8 cellular contexts compared by ENCODE assay signal in the genomic region with DNA sequence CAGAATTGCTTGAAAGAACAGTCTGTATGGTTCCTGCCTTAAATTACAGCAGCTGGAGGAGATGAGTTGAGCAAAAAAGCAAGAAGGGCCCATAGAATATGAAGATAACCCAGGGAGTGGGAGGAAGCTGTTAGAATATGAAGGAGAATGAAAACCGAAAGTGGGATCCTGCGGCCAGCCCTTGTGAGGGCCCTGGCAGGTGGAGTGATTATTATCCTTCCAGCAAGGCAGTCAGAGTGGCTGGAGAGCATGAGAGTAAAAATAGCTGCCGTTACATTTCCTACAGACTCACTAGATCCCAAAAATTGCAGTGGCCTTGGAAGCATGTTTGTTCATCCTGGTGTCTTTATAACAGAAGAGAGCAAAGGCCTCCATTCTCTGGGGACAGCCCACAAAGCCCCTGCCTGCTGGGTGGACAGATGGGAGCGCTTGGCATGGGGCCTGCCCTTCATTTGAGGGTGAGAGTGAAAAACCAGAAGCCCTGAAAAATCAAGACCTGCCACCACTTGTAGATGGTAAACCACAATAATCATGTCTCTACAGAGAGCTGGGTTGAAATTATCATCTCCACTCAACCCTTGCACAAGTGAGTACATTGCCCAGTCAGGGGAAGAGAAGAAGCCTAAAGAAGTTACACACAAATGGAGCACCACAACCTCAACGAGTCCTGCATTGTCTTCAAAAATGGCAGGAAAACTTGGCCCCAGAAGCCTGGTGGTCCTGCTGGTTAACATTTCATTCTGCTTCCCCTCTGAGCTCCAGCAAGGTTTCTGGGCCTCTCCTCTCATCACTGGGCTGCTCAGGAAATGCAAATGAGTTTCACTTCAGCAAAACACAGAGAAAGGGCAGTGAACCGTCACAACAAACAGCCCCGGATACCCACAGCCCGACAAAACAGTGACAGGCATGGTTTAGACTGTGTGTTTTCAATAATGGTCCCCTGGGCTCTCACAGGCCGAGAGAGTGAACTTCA. TPM values are rescaled to one million over a fixed set of nuclear protein-coding genes. Genes with fewer than 3 reads are reported as not detected.
A peak's percentile ranks its signal among the peaks of the same experiment; 100 is the strongest.
DNase-seq lines count a peak whose midpoint lies in the region; ATAC-seq, FAIRE-seq and TF ChIP-seq lines count a peak whose summit lies in the region.

No MANE protein-coding gene starts in this region.

- peak overlapping the region; percentile 84 for H3K27ac ChIP-seq in GM12878 (ENCODE audit: control insufficient read depth, insufficient read depth)
- no peak overlapping the region for H3K27ac ChIP-seq in pancreas
- H3K27ac ChIP-seq in smooth muscle cell (ENCODE audit: low read depth): no peak overlapping the region

- TF ChIP-seq EP300 in GM12878 (IDR thresholded peaks at IDR 0.05; ENCODE audit: borderline replicate concordance in 1 of 2, control insufficient read depth in 1 of 2, low read depth in 2 of 2, low read length in 2 of 2): peak; percentile 84 to 89

- H3K27ac Mint-ChIP-seq in nephron: peak overlapping the region in 2 of 3 experiments; percentile 21 to 63

- no peak overlapping the region for H3K4me3 Mint-ChIP-seq in nephron

- H2AFZ ChIP-seq in GM12878 (ENCODE audit: control insufficient read depth, low read depth, low read length): no peak overlapping the region
- H2AFZ ChIP-seq in smooth muscle cell (ENCODE audit: low read depth): no peak overlapping the region

- peaks cover 10% of the 10 kb centered on the region for H3K36me3 Mint-ChIP-seq in nephron (ENCODE audit: low read depth)

- peaks cover 6% of the 10 kb centered on the region in 2 experiments; a peak in 2 of 4 replicates for H3K27me3 ChIP-seq in GM12878 (replicated peaks in 1 of 2; ENCODE audit: control insufficient read depth in 2 of 2, insufficient read depth in 2 of 2, low read length in 1 of 2)
- H3K27me3 ChIP-seq in pancreas: no peaks in the 10 kb centered on the region
- H3K27me3 ChIP-seq in smooth muscle cell (ENCODE audit: low read depth): peaks cover 22% of the 10 kb centered on the region

- H3K79me2 ChIP-seq in GM12878 (ENCODE audit: control insufficient read depth, insufficient read depth, low read length): no peaks in the 10 kb centered on the region
- no peaks in the 10 kb centered on the region for H3K79me2 ChIP-seq in smooth muscle cell (ENCODE audit: low read depth)

- peak; percentile 44; the same call in 1 of the 2 replicates for TF ChIP-seq POLR2A in GM12878 (IDR thresholded peaks at IDR 0.05; ENCODE audit: low read depth, low read length)

- no peak for TF ChIP-seq RAD21 in GM12878 (IDR thresholded peaks at IDR 0.05; ENCODE audit: insufficient read depth, low read depth, low read length)

- TF ChIP-seq CTCF in GM12878 (IDR thresholded peaks at IDR 0.05 in 2 of 3, conservative IDR thresholded peaks at IDR 0.05 in 1 of 3; ENCODE audit: control insufficient read depth in 2 of 3, extremely low read depth in 1 of 3, insufficient read depth in 1 of 3, low read depth in 3 of 3, low read length in 3 of 3) (no peak), nephron (IDR thresholded peaks at IDR 0.05; ENCODE audit: unreplicated experiment in 3 of 3) (no peak), pancreas (IDR thresholded peaks at IDR 0.05) (no peak), smooth muscle cell (IDR thresholded peaks at IDR 0.05; ENCODE audit: borderline replicate concordance, insufficient read depth, poor library complexity, severe bottlenecking) (no peak)

- H3K27me3 Mint-ChIP-seq in nephron (ENCODE audit: low read depth): peaks cover 37% of the 10 kb centered on the region

- H3K9me3 ChIP-seq in GM12878 (replicated peaks; ENCODE audit: control insufficient read depth, insufficient read depth, low read length) (no peaks in the 10 kb centered on the region), pancreas (no peaks in the 10 kb centered on the region), smooth muscle cell (replicated peaks; ENCODE audit: low read depth) (no peaks in the 10 kb centered on the region)

- CTCF ChIA-PET in GM12878 (lab: Yijun Ruan, JAX): interaction anchor here (0.6 to 21.2 kb wide), 13 partner anchors 13 to 247 kb away, joined by 3 to 445 read pairs (median 6); a partner anchor contains a TSS

- H3K36me3 ChIP-seq in GM12878 (ENCODE audit: control insufficient read depth in 2 of 2, insufficient read depth in 2 of 2, low read length in 1 of 2) (0 out of 4 replicates have a peak, but pooled peaks cover 0 to 5% of the 10 kb centered on the region in 2 experiments), pancreas (peaks cover 0 to 4% (median 0%) of the 10 kb centered on the region in 3 donors), smooth muscle cell (ENCODE audit: low read depth) (no peaks in the 10 kb centered on the region)

- no TSS peak for BruUV-seq in GM12878 (replicated peaks; lab: Mats Ljungman, UMichigan)

- SMC1A ChIA-PET in GM12878 (lab: Charles Lee; ENCODE audit: uncharacterized antibody, unreplicated experiment): interaction anchor here (0.7 to 20.2 kb wide), 16 partner anchors 7 to 675 kb away, joined by 3 to 428 read pairs (median 4); a partner anchor contains a TSS

- H3K4me2 ChIP-seq in GM12878 (ENCODE audit: control insufficient read depth, insufficient read depth) (peak overlapping the region; percentile 85), smooth muscle cell (no peak overlapping the region)

- FAIRE-seq in GM12878 (lab: Jason Lieb, UNC) (peak; percentile 98), pancreas (lab: Jason Lieb, UNC) (no peak)

- POLR2A ChIA-PET in GM12878 (lab: Charles Lee): interaction anchor here (0.5 to 5.2 kb wide), 8 partner anchors 15 to 96 kb away, joined by 3 to 68 read pairs (median 4); a partner anchor contains a TSS

- H3K4me3 ChIP-seq in GM12878 (peak overlapping the region; percentile 30; the same call in 1 of the 2 replicates), pancreas (no peak overlapping the region), smooth muscle cell (no peak overlapping the region)

- peak; percentile 41 for DNase-seq in activated T-cell treated with anti-CD3 and anti-CD28 coated beads, Interleukin-2, amount 50 U/mL, for 1 hour
- DNase-seq in activated T-cell treated with anti-CD3 and anti-CD28 coated beads for 4 hours (no peak), NCI-H446 (lab: John Stamatoyannopoulos, UW) (peak; percentile 58 to 90), GM12878 (ENCODE audit: low read depth, low spot score) (peak; percentile 97), pancreas (no peak), smooth muscle cell (lab: John Stamatoyannopoulos, UW; ENCODE audit: unreplicated experiment) (no peak)

- H3K4me1 ChIP-seq in GM12878 (ENCODE audit: control insufficient read depth, insufficient read depth, low read length): peaks cover 53% of the 10 kb centered on the region
- H3K4me1 ChIP-seq in pancreas: peaks cover 13 to 20% (median 15%) of the 10 kb centered on the region in 3 donors
- peaks cover 3% of the 10 kb centered on the region for H3K4me1 ChIP-seq in smooth muscle cell (ENCODE audit: low read depth)

- in situ Hi-C loops in GM12878 (cut with MboI): no loop called here

- intact Hi-C loops in GM12878 (cut with micrococcal nuclease; ENCODE audit: unreplicated experiment): loop anchor here (1.0 kb wide), 2 partner anchors 23 to 40 kb away; a partner anchor contains a TSS
- intact Hi-C loops in pancreas (cut with DNase I): no loop called here

- H3K9ac ChIP-seq in GM12878 (ENCODE audit: control insufficient read depth, insufficient read depth, low read length) (peak overlapping the region; percentile 50), smooth muscle cell (ENCODE audit: low read depth) (no peak overlapping the region)

- no peaks in the 10 kb centered on the region for H3F3A ChIP-seq in smooth muscle cell (ENCODE audit: low read depth)

- H3K4me1 Mint-ChIP-seq in nephron: peaks cover 11% of the 10 kb centered on the region

- ATAC-seq in HG03025 (IDR thresholded peaks at IDR 0.05; ENCODE audit: low FRiP score, unreplicated experiment) (peak; percentile 80), GM12878 (peak; percentile 91), pancreas (no peak)

- H3K9me3 Mint-ChIP-seq in nephron: no peaks in the 10 kb centered on the region

- under 1% methylated on average over 9 of the region's 9 CpGs for WGBS in GM12878 (ENCODE audit: insufficient coverage, insufficient replicate concordance, low lambda C conversion rate, missing lambda C conversion rate)
- WGBS in pancreas, 2 donors: 75 to 78% methylated on average over 9 of the region's 9 CpGs
- WGBS in smooth muscle cell (ENCODE audit: low lambda C conversion rate): 83% methylated on average over 9 of the region's 9 CpGs

- H4K20me1 ChIP-seq in GM12878 (ENCODE audit: control insufficient read depth, insufficient read depth): no peaks in the 10 kb centered on the region
- H4K20me1 ChIP-seq in smooth muscle cell (ENCODE audit: low read depth): no peaks in the 10 kb centered on the region

- RAD21 ChIA-PET in GM12878 (lab: Charles Lee; ENCODE audit: unreplicated experiment): interaction anchor here (0.6 to 5.7 kb wide), 20 partner anchors 21 to 460 kb away, joined by 3 to 185 read pairs (median 3); a partner anchor contains a TSS

RNA-seq across cellular contexts. Expression of a gene that starts 20.5 kb away (rescaled TPM):
- not detected in 2 replicates for total RNA-seq in GM12878 (2013; cell fraction: nucleolus; rRNA removed)
- total RNA-seq in GM12878 (2014; rRNA removed) (not detected in 2 replicates), GM12878 (2014; rRNA removed; fragmentation: Illumina TruSeq; extraction: Trizol) (not detected in 2 replicates), GM12878 (2021) (not detected in 2 replicates), pancreas (under 1 TPM in 1 of 6 donors, not detected in 5; 0.04 TPM), smooth muscle cell (not detected in 2 replicates)
- not detected for polyA plus RNA-seq in GM12878 (2011; ENCODE audit: low read depth)
- polyA plus RNA-seq in GM12878 (2011; rRNA removed) (not detected in 2 replicates), GM12878 (2014; fragmentation: Illumina TruSeq; extraction: Trizol) (not detected in 2 replicates), GM12878 (2014; fragmentation: Nextera tagmentation; extraction: Ambion mirVana) (not detected), GM12878 (2014; rRNA removed) (not detected in 2 replicates), GM12878 (2016; fragmentation: Nextera tagmentation; extraction: Ambion mirVana) (under 1 TPM in 1 of 2 experiments, not detected in 1; 0.06 TPM), pancreas (under 1 TPM; 0.04 to 0.19 TPM), smooth muscle cell (not detected in 2 replicates)
- polyA plus RNA-seq in GM12878 (2011; cell fraction: cytosol; rRNA removed): 0.02 and 0.03 TPM in 2 replicates
- polyA plus RNA-seq in GM12878 (2011; cell fraction: nucleus; rRNA removed): 0.03 and 0.04 TPM in 2 replicates
- polyA plus RNA-seq in GM12878 (2012): not detected in 2 replicates
- 0.10 TPM in 1 of 2 replicates, not detected in the other for polyA minus RNA-seq in GM12878 (2011; rRNA and poly(A)+ RNA removed)
- not detected in 2 replicates for polyA minus RNA-seq in GM12878 (2011; cell fraction: cytosol; rRNA and poly(A)+ RNA removed)
- not detected in 2 replicates for polyA minus RNA-seq in GM12878 (2011; cell fraction: nucleus; rRNA and poly(A)+ RNA removed)

RNA-seq across cellular contexts. Expression of a gene that starts 23.0 kb away (rescaled TPM):
- 57.9 and 60.2 TPM in 2 replicates for total RNA-seq in GM12878 (2013; cell fraction: nucleolus; rRNA removed)
- 19.8 and 24.7 TPM in 2 replicates for total RNA-seq in GM12878 (2014; rRNA removed)
- 16.3 and 17.2 TPM in 2 replicates for total RNA-seq in GM12878 (2014; rRNA removed; fragmentation: Illumina TruSeq; extraction: Trizol)
- 17.7 and 20.3 TPM in 2 replicates for total RNA-seq in GM12878 (2021)
- polyA plus RNA-seq in GM12878 (2011; ENCODE audit: low read depth): 6.8 TPM
- 29.5 and 35.3 TPM in 2 replicates for polyA plus RNA-seq in GM12878 (2011; rRNA removed)
- 23.3 and 24.7 TPM in 2 replicates for polyA plus RNA-seq in GM12878 (2011; cell fraction: cytosol; rRNA removed)
- polyA plus RNA-seq in GM12878 (2011; cell fraction: nucleus; rRNA removed): 18.1 and 20.6 TPM in 2 replicates
- 6.9 and 9.0 TPM in 2 replicates for polyA plus RNA-seq in GM12878 (2012)
- polyA plus RNA-seq in GM12878 (2014; fragmentation: Illumina TruSeq; extraction: Trizol): 17.0 and 20.8 TPM in 2 replicates
- 1 to 10 TPM; 5.6 to 6.6 TPM for polyA plus RNA-seq in GM12878 (2014; fragmentation: Nextera tagmentation; extraction: Ambion mirVana)
- 14.5 and 16.8 TPM in 2 replicates for polyA plus RNA-seq in GM12878 (2014; rRNA removed)
- polyA plus RNA-seq in GM12878 (2016; fragmentation: Nextera tagmentation; extraction: Ambion mirVana): 10 to 100 TPM; 11.9 to 14.4 TPM
- 27.8 and 31.7 TPM in 2 replicates for polyA minus RNA-seq in GM12878 (2011; rRNA and poly(A)+ RNA removed)
- polyA minus RNA-seq in GM12878 (2011; cell fraction: cytosol; rRNA and poly(A)+ RNA removed): 10.4 and 11.5 TPM in 2 replicates
- polyA minus RNA-seq in GM12878 (2011; cell fraction: nucleus; rRNA and poly(A)+ RNA removed): 8.9 and 10.4 TPM in 2 replicates
- 10 to 100 TPM in 1 of 6 donors, 1 to 10 TPM in 5; 5.9 to 12.6 (median 8.0) TPM for total RNA-seq in pancreas
- polyA plus RNA-seq in pancreas: 1 to 10 TPM; 2.7 to 6.7 TPM
- total RNA-seq in smooth muscle cell: 14.3 and 15.1 TPM in 2 replicates
- polyA plus RNA-seq in smooth muscle cell: 3.6 and 5.6 TPM in 2 replicates

Comparison
In these comparisons a context has a peak if more than half of its experiments do, and no peak if none do; other contexts are left out.
1. DNase-seq: peak in activated T-cell treated with anti-CD3 and anti-CD28 coated beads, Interleukin-2, amount 50 U/mL, for 1 hour (single experiment), NCI-H446 (2 of 2) and GM12878 (single experiment); none in activated T-cell treated with anti-CD3 and anti-CD28 coated beads for 4 hours (single experiment), pancreas (0 of 6) and smooth muscle cell (single experiment).
2. ATAC-seq: peak in HG03025 (single experiment) and GM12878 (single experiment); none in pancreas (0 of 4).